ENCODE assay signal across 24 cellular contexts in the genomic region with DNA sequence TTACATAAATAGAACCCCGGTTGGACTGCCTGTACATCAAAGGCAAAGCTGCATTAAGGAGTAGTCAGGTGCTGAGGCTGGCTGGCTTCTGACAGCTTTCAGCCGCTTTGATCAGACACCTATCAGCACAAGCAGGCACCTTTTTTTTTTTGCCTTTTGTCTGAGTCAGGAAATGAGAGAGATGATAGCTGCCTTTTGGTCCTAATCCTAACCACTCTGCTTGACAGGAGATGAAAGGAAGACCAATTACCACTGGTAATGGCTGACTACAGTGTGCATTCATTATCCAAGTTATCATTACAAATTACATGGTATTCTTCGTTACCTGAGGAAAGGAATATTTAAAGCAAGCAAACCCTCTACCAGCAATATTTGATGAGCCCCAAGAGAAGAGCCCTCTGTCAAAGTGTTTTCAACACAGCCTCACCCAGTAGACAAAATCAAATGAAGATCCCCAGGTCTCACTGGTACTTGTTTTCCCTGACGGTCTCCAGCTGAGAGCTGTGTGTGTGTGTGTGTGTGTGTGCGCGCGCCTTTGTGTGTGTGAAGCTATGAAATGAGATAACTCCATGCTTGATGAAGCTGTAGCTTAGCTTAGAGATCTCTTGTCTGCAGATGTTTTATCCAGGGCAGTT.
DNase-seq lines count a peak whose midpoint lies in the region; ATAC-seq and TF ChIP-seq lines count a peak whose summit lies in the region.
"Had no signal": no experiment of that assay in that cellular context is flagged by ENCODE, and none has a peak within 500 bp of the region (broad histone marks: within the 10 kb centered on the region; RNA-seq: fewer than 3 reads in every experiment).

No MANE protein-coding gene starts in this region.

- H3K4me1 Mint-ChIP-seq in neural progenitor cell, result peaks cover 15% of the 10 kb centered on the region
- H3K4me1 Mint-ChIP-seq in activated CD4-positive, alpha-beta T cell treated with anti-CD3 and anti-CD28 coated beads, Interleukin-2, amount 10 ng/mL, durations not matched to agents 24 days and 14 days, result no peaks in the 10 kb centered on the region
- H3K4me1 Mint-ChIP-seq: CD14-positive monocyte had no signal

- no peak for TF ChIP-seq EP300 in esophagus muscularis mucosa (IDR thresholded peaks at IDR 0.05)

- no peaks in the 10 kb centered on the region for H3K36me3 Mint-ChIP-seq in neural progenitor cell
- H3K36me3 Mint-ChIP-seq in activated CD4-positive, alpha-beta T cell treated with anti-CD3 and anti-CD28 coated beads, Interleukin-2, amount 10 ng/mL, durations not matched to agents 24 days and 14 days (ENCODE audit: low read depth), result no peaks in the 10 kb centered on the region
- H3K36me3 Mint-ChIP-seq: CD14-positive monocyte had no signal

- H3K9me3 Mint-ChIP-seq in neural progenitor cell, result no peaks in the 10 kb centered on the region
- H3K9me3 Mint-ChIP-seq in activated CD4-positive, alpha-beta T cell treated with anti-CD3 and anti-CD28 coated beads, Interleukin-2, amount 10 ng/mL, durations not matched to agents 24 days and 14 days, result peaks cover 4% of the 10 kb centered on the region

- DNase-seq in MM.1S (peak; percentile 34), NCI-H187 treated with DMSO at 0.1 percent for 48 hours (lab: John Stamatoyannopoulos, UW) (peak; percentile 87), NCI-H510A treated with DMSO at 0.1 percent for 48 hours (lab: John Stamatoyannopoulos, UW) (peak; percentile 72), neural progenitor cell (ENCODE audit: low spot score) (peak; percentile 18), esophagus muscularis mucosa (ENCODE audit: extremely low spot score) (no peak), germinal center (ENCODE audit: low spot score) (no peak)
- no peak for DNase-seq in activated CD4-positive, alpha-beta T cell treated with anti-CD3 and anti-CD28 coated beads, Interleukin-2, amount 10 ng/mL, durations not matched to agents 24 days and 14 days
- DNase-seq: activated CD4-positive, alpha-beta T cell treated with anti-CD3 and anti-CD28 coated beads, Interleukin-2, amount 50 U/mL, for 48 hours; activated CD8-positive, alpha-beta memory T cell treated with anti-CD3 and anti-CD28 coated beads, Interleukin-2, amount 50 U/mL, for 48 hours; brain microvascular endothelial cell; effector memory CD8-positive, alpha-beta T cell; GF-D8; kidney; MG63; NCI-H446; stimulated activated CD4-positive, alpha-beta T cell treated with anti-CD3 and anti-CD28 coated beads, Interleukin-2, amount 100 ng/mL, for 48 hours; stimulated activated naive CD4-positive, alpha-beta T cell had no signal

- H3F3A ChIP-seq in MM.1S (ENCODE audit: insufficient read depth, low read length) (no peaks in the 10 kb centered on the region), neural progenitor cell (ENCODE audit: low read depth) (no peaks in the 10 kb centered on the region)

- no peak for TF ChIP-seq POLR2A in esophagus muscularis mucosa (IDR thresholded peaks at IDR 0.05; ENCODE audit: low read depth)

- no peak overlapping the region for H3K27ac Mint-ChIP-seq in neural progenitor cell
- H3K27ac Mint-ChIP-seq in activated CD4-positive, alpha-beta T cell treated with anti-CD3 and anti-CD28 coated beads, Interleukin-2, amount 10 ng/mL, durations not matched to agents 24 days and 14 days, result no peak overlapping the region
- H3K27ac Mint-ChIP-seq: CD14-positive monocyte; effector memory CD8-positive, alpha-beta T cell; T-helper 2 cell treated with Interferon-gamma antibody and Interleukin-4, amounts not matched to agents 5 μg/mL and 100 μg/mL, for 36 hours had no signal

- H3K27me3 ChIP-seq in MM.1S (replicated peaks; ENCODE audit: insufficient read depth, low read length) (no peaks in the 10 kb centered on the region), neural progenitor cell (no peaks in the 10 kb centered on the region), esophagus muscularis mucosa (no peaks in the 10 kb centered on the region)
- H3K27me3 ChIP-seq: brain microvascular endothelial cell, MG63 had no signal

- H4K20me1 ChIP-seq in MM.1S (ENCODE audit: insufficient read depth, low read length) (no peaks in the 10 kb centered on the region), neural progenitor cell (ENCODE audit: low read depth) (no peaks in the 10 kb centered on the region)

- no peaks in the 10 kb centered on the region for H3K9me3 ChIP-seq in MM.1S (replicated peaks; ENCODE audit: insufficient read depth, low read length)
- no peaks in the 10 kb centered on the region for H3K9me3 ChIP-seq in neural progenitor cell (ENCODE audit: low read depth)
- H3K9me3 ChIP-seq in esophagus muscularis mucosa, result no peaks in the 10 kb centered on the region
- H3K9me3 ChIP-seq: HAP-1, MG63, thoracic aorta had no signal

- no peak overlapping the region for H2AFZ ChIP-seq in MM.1S (ENCODE audit: low read length)
- no peak overlapping the region for H2AFZ ChIP-seq in neural progenitor cell (replicated peaks)

- no peak for ATAC-seq in GM19463 (IDR thresholded peaks at IDR 0.05; ENCODE audit: unreplicated experiment)
- ATAC-seq: effector memory CD8-positive, alpha-beta T cell had no signal

- no peaks in the 10 kb centered on the region for H3K79me2 ChIP-seq in MM.1S (ENCODE audit: low read length)
- H3K79me2 ChIP-seq in neural progenitor cell (ENCODE audit: low read depth), result no peaks in the 10 kb centered on the region

- H3K9ac ChIP-seq in MM.1S (ENCODE audit: low read length), result no peak overlapping the region
- no peak overlapping the region for H3K9ac ChIP-seq in neural progenitor cell

- no peak overlapping the region for H3K4me3 Mint-ChIP-seq in neural progenitor cell
- no peak overlapping the region for H3K4me3 Mint-ChIP-seq in activated CD4-positive, alpha-beta T cell treated with anti-CD3 and anti-CD28 coated beads, Interleukin-2, amount 10 ng/mL, durations not matched to agents 24 days and 14 days
- H3K4me3 Mint-ChIP-seq: CD14-positive monocyte; effector memory CD8-positive, alpha-beta T cell; T-helper 2 cell treated with Interferon-gamma antibody and Interleukin-4, amounts not matched to agents 5 μg/mL and 100 μg/mL, for 36 hours had no signal

- no peak overlapping the region for H3K4me3 ChIP-seq in MM.1S (ENCODE audit: low read length)
- no peak overlapping the region for H3K4me3 ChIP-seq in neural progenitor cell
- H3K4me3 ChIP-seq in esophagus muscularis mucosa, result no peak overlapping the region
- H3K4me3 ChIP-seq: HAP-1, lung, MG63, SK-N-MC, thoracic aorta had no signal

- intact Hi-C loops in esophagus muscularis mucosa (cut with DNase I), result no loop called here
- intact Hi-C loops in activated CD4-positive, alpha-beta T cell treated with anti-CD3 and anti-CD28 coated beads, Interleukin-2, amount 10 ng/mL, durations not matched to agents 24 days and 14 days (cut with micrococcal nuclease), result no loop called here

- H3K27ac ChIP-seq in MM.1S (ENCODE audit: low read length) (no peak overlapping the region), neural progenitor cell (no peak overlapping the region), esophagus muscularis mucosa (replicated peaks in 1 of 4) (no peak overlapping the region)
- H3K27ac ChIP-seq: brain microvascular endothelial cell, SK-N-MC, thoracic aorta had no signal

- no peaks in the 10 kb centered on the region for H3K4me1 ChIP-seq in MM.1S (ENCODE audit: low read length)
- peaks cover 9% of the 10 kb centered on the region for H3K4me1 ChIP-seq in neural progenitor cell
- no peaks in the 10 kb centered on the region for H3K4me1 ChIP-seq in esophagus muscularis mucosa
- H3K4me1 ChIP-seq: HAP-1 had no signal

- H3K9me2 ChIP-seq in MM.1S (replicated peaks; ENCODE audit: insufficient read depth, low read length), result no peaks in the 10 kb centered on the region

- no peaks in the 10 kb centered on the region for H3K36me3 ChIP-seq in MM.1S (replicated peaks; ENCODE audit: insufficient read depth, low read length)
- no peaks in the 10 kb centered on the region for H3K36me3 ChIP-seq in neural progenitor cell
- H3K36me3 ChIP-seq in esophagus muscularis mucosa, result no peaks in the 10 kb centered on the region
- H3K36me3 ChIP-seq: brain microvascular endothelial cell, HAP-1, MG63, thoracic aorta had no signal

- no peaks in the 10 kb centered on the region for H3K27me3 Mint-ChIP-seq in neural progenitor cell (ENCODE audit: insufficient read depth, low read depth)
- no peaks in the 10 kb centered on the region for H3K27me3 Mint-ChIP-seq in activated CD4-positive, alpha-beta T cell treated with anti-CD3 and anti-CD28 coated beads, Interleukin-2, amount 10 ng/mL, durations not matched to agents 24 days and 14 days
- H3K27me3 Mint-ChIP-seq: effector memory CD8-positive, alpha-beta T cell had no signal

- no peak for TF ChIP-seq CTCF in MM.1S (IDR thresholded peaks at IDR 0.05; ENCODE audit: low read length)
- TF ChIP-seq CTCF in neural progenitor cell (IDR thresholded peaks at IDR 0.05), result no peak
- TF ChIP-seq CTCF in esophagus muscularis mucosa (IDR thresholded peaks at IDR 0.05), result no peak

- no peak overlapping the region for H3K4me2 ChIP-seq in MM.1S (ENCODE audit: low read depth, low read length)
- H3K4me2 ChIP-seq in neural progenitor cell, result no peak overlapping the region

- 67% methylated on average over 7 of the region's 7 CpGs for WGBS in esophagus muscularis mucosa

Comparison
In these comparisons a context has a peak if more than half of its experiments do, and no peak if none do; other contexts are left out.
1. DNase-seq: peak in MM.1S (single experiment), NCI-H187 treated with DMSO at 0.1 percent for 48 hours (single experiment), NCI-H510A treated with DMSO at 0.1 percent for 48 hours (single experiment) and neural progenitor cell (single experiment); none in esophagus muscularis mucosa (single experiment), activated CD4-positive, alpha-beta T cell treated with anti-CD3 and anti-CD28 coated beads, Interleukin-2, amount 10 ng/mL, durations not matched to agents 24 days and 14 days (single experiment) and germinal center (single experiment).